In genomic region chr14:101844219-101844618, GRCh38 we compare ENCODE assay signal across 15 cellular contexts.
DNase-seq lines count a peak whose midpoint lies in the region; ATAC-seq, FAIRE-seq and TF ChIP-seq lines count a peak whose summit lies in the region.
"Had no signal": no experiment of that assay in that cellular context is flagged by ENCODE, and none has a peak within 500 bp of the region (broad histone marks: within the 10 kb centered on the region; RNA-seq: fewer than 3 reads in every experiment).

No MANE protein-coding gene starts in this region.

- WGBS in K562 (ENCODE audit: insufficient coverage, low coverage, missing lambda C conversion rate): 85% methylated on average over 7 of the region's 19 CpGs

- H3K36me3 ChIP-seq in K562 (ENCODE audit: control insufficient read depth, insufficient read depth, low read length): peaks cover 59% of the 10 kb centered on the region
- H3K36me3 ChIP-seq: suprapubic skin had no signal

- TF ChIP-seq CTCF in K562 (IDR thresholded peaks at IDR 0.05 in 2 of 3, conservative IDR thresholded peaks at IDR 0.05 in 1 of 3; ENCODE audit: insufficient read depth in 2 of 3, low read depth in 1 of 3, low read length in 3 of 3) (no peak), nephron progenitor cell (IDR thresholded peaks at IDR 0.05) (no peak)

- peaks cover 3% of the 10 kb centered on the region for H3K9me1 ChIP-seq in K562 (ENCODE audit: control insufficient read depth, insufficient read depth, low read length)

- TF ChIP-seq EP300 in K562 (IDR thresholded peaks at IDR 0.05; ENCODE audit: low read length): no peak

- FAIRE-seq in K562 (lab: Jason Lieb, UNC): no peak
- FAIRE-seq: A204.1, endothelial cell of umbilical vein had no signal

- POLR2A ChIA-PET in K562 (lab: Yijun Ruan, JAX): interaction anchor here (1.8 kb wide), 1 partner anchor 10 kb away, joined by 5 read pairs; no protein-coding TSS in a partner anchor

- TF ChIP-seq POLR2A in K562 (conservative IDR thresholded peaks at IDR 0.05): no peak

- H3K4me2 ChIP-seq in K562 (ENCODE audit: insufficient read depth, low read length): no peak overlapping the region

- no peaks in the 10 kb centered on the region for H3K27me3 Mint-ChIP-seq in activated CD4-positive, alpha-beta T cell treated with anti-CD3 and anti-CD28 coated beads, Interleukin-2, amount 10 ng/mL, durations not matched to agents 24 days and 14 days
- no peaks in the 10 kb centered on the region for H3K27me3 Mint-ChIP-seq in nephron progenitor cell (ENCODE audit: low read depth, poor library complexity)
- H3K27me3 Mint-ChIP-seq: activated CD8-positive, alpha-beta memory T cell treated with anti-CD3 and anti-CD28 coated beads, Interleukin-2, amount 10 ng/mL, durations not matched to agents 7 days and 5 days had no signal

- no peaks in the 10 kb centered on the region for H3K9me3 ChIP-seq in K562 (replicated peaks; ENCODE audit: control insufficient read depth, insufficient read depth, low read depth, low read length)
- H3K9me3 ChIP-seq: suprapubic skin had no signal

- H3K27ac ChIP-seq in K562 (ENCODE audit: extremely low read depth, low read depth, low read length): no peak overlapping the region; the same call in 2 of the 3 replicates
- H3K27ac ChIP-seq: GM23248, suprapubic skin had no signal

- H3K4me1 Mint-ChIP-seq in activated CD4-positive, alpha-beta T cell treated with anti-CD3 and anti-CD28 coated beads, Interleukin-2, amount 10 ng/mL, durations not matched to agents 24 days and 14 days: peaks cover 65% of the 10 kb centered on the region
- peaks cover 39% of the 10 kb centered on the region for H3K4me1 Mint-ChIP-seq in nephron progenitor cell

- BruUV-seq in K562 (replicated peaks; lab: Mats Ljungman, UMichigan): no TSS peak

- H3K27ac Mint-ChIP-seq in activated CD4-positive, alpha-beta T cell treated with anti-CD3 and anti-CD28 coated beads, Interleukin-2, amount 10 ng/mL, durations not matched to agents 24 days and 14 days: peak overlapping the region; percentile 79
- H3K27ac Mint-ChIP-seq in nephron progenitor cell: peak overlapping the region; percentile 27

- peaks cover 22% of the 10 kb centered on the region for H4K20me1 ChIP-seq in K562 (replicated peaks; ENCODE audit: control insufficient read depth, insufficient read depth, low read length)

- peak; percentile 32 for ATAC-seq in HG02798 (IDR thresholded peaks at IDR 0.05; ENCODE audit: poor library complexity, unreplicated experiment)
- no peak for ATAC-seq in K562
- ATAC-seq in GM19455 (IDR thresholded peaks at IDR 0.05; ENCODE audit: unreplicated experiment): no peak

- no peak overlapping the region for H3K4me3 ChIP-seq in K562
- H3K4me3 ChIP-seq: GM23248, suprapubic skin had no signal

- DNase-seq in activated CD4-positive, alpha-beta T cell treated with anti-CD3 and anti-CD28 coated beads, Interleukin-2, amount 10 ng/mL, durations not matched to agents 24 days and 14 days: no peak
- DNase-seq in activated CD4-positive, alpha-beta T cell treated with anti-CD3 and anti-CD28 coated beads for 4 hours: no peak
- DNase-seq in K562 (ENCODE audit: extremely low read depth in 1 of 4, low spot score in 3 of 4) (no peak), nephron progenitor cell (no peak), DMS 273 (lab: John Stamatoyannopoulos, UW; ENCODE audit: unreplicated experiment) (no peak), GM19238 (ENCODE audit: insufficient read length, low spot score) (no peak)
- DNase-seq: GM23248, midbrain, NCI-H2081 had no signal

- no peak overlapping the region for H2AFZ ChIP-seq in K562 (ENCODE audit: low read depth, low read length)
- H2AFZ ChIP-seq: GM23248 had no signal

- H3K79me2 ChIP-seq in K562 (ENCODE audit: control insufficient read depth, insufficient read depth, low read length): peaks cover 73% of the 10 kb centered on the region

- no peak for TF ChIP-seq RAD21 in K562 (CRISPR knock-in tag; conservative IDR thresholded peaks at IDR 0.05 in 1 of 2, IDR thresholded peaks at IDR 0.05 in 1 of 2)

- intact Hi-C loops in activated CD4-positive, alpha-beta T cell treated with anti-CD3 and anti-CD28 coated beads, Interleukin-2, amount 10 ng/mL, durations not matched to agents 24 days and 14 days (cut with micrococcal nuclease): loop anchor here (5.0 kb wide), 1 partner anchor 33 kb away; no protein-coding TSS in a partner anchor
- intact Hi-C loops in K562 (cut with micrococcal nuclease): no loop called here

- H3K27me3 ChIP-seq in K562 (ENCODE audit: control insufficient read depth in 2 of 2, insufficient read depth in 2 of 2, low read length in 2 of 2): no peaks in the 10 kb centered on the region
- H3K27me3 ChIP-seq: suprapubic skin had no signal

- CTCF ChIA-PET in K562 (lab: Yijun Ruan, JAX; ENCODE audit: low intra/inter-chr PET ratio): no interaction called here

- in situ Hi-C loops in K562 (cut with MboI): no loop called here

- peaks cover 5 to 11% of the 10 kb centered on the region in 2 experiments; a peak in 4 of 5 replicates for H3K4me1 ChIP-seq in K562 (replicated peaks in 1 of 2; ENCODE audit: control insufficient read depth in 2 of 2, insufficient read depth in 2 of 2, low read length in 2 of 2)

- H3K9me3 Mint-ChIP-seq in activated CD4-positive, alpha-beta T cell treated with anti-CD3 and anti-CD28 coated beads, Interleukin-2, amount 10 ng/mL, durations not matched to agents 24 days and 14 days: no peaks in the 10 kb centered on the region
- H3K9me3 Mint-ChIP-seq in nephron progenitor cell: no peaks in the 10 kb centered on the region

- H3K9ac ChIP-seq in K562 (ENCODE audit: insufficient read depth in 1 of 2, low read depth in 2 of 2, low read length in 2 of 2): no peak overlapping the region
- H3K9ac ChIP-seq: GM23248 had no signal

- H3K36me3 Mint-ChIP-seq in activated CD4-positive, alpha-beta T cell treated with anti-CD3 and anti-CD28 coated beads, Interleukin-2, amount 10 ng/mL, durations not matched to agents 24 days and 14 days (ENCODE audit: low read depth): peaks cover 34% of the 10 kb centered on the region
- peaks cover 7% of the 10 kb centered on the region for H3K36me3 Mint-ChIP-seq in nephron progenitor cell (ENCODE audit: low read depth)

- no peak overlapping the region for H3K4me3 Mint-ChIP-seq in activated CD4-positive, alpha-beta T cell treated with anti-CD3 and anti-CD28 coated beads, Interleukin-2, amount 10 ng/mL, durations not matched to agents 24 days and 14 days
- no peak overlapping the region for H3K4me3 Mint-ChIP-seq in nephron progenitor cell
- H3K4me3 Mint-ChIP-seq: activated CD8-positive, alpha-beta memory T cell treated with anti-CD3 and anti-CD28 coated beads, Interleukin-2, amount 10 ng/mL, durations not matched to agents 7 days and 5 days had no signal

TF ChIP-seq in K562, 482 proteins besides CTCF, POLR2A, EP300 and RAD21:
- TF ChIP-seq POLR2G (IDR thresholded peaks at IDR 0.05; ENCODE audit: low read depth, low read length): 0 out of 2 replicates have a peak, but pooled peaks have one; percentile 33
- TF ChIP-seq, protein P1, sequence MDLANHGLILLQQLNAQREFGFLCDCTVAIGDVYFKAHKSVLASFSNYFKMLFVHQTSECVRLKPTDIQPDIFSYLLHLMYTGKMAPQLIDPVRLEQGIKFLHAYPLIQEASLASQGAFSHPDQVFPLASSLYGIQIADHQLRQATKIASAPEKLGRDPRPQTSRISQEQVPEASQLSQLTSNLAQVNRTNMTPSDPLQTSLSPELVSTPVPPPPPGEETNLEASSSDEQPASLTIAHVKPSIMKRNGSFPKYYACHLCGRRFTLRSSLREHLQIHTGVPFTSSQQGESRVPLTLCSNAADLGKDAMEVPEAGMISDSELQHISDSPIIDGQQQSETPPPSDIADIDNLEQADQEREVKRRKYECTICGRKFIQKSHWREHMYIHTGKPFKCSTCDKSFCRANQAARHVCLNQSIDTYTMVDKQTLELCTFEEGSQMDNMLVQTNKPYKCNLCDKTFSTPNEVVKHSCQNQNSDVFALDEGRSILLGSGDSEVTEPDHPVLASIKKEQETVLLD (IDR thresholded peaks at IDR 0.05): no peak
